ENCODE assay signal across 10 cellular contexts in the genomic region with DNA sequence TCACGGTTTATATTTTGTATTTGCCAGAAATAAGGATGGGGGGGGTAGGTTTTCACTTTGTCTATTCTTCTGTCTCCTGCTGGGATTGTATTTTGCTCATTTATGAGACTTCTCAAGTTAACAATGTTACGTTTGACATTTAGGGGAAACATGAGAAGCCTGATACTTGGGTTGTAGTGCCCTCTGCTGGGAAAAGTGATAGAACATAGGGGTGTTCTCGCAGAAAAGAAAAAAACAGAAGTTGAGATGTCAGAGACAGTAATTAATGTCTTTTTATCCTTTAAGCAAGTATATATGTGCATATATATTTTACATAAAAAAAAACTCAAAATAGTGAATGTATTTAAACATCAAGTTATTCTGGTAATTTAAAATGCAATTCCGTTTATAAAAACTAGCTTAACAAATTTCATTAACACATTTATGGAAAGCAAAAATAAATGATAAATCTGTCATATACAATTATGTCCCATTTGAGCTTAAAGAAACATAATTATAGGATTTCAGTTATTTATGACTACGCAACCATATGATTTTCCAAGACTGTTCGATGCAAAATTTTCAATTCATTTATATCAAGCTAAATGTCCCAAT. TPM values are rescaled to one million over a fixed set of nuclear protein-coding genes. Genes with fewer than 3 reads are reported as not detected.
A peak's percentile ranks its signal among the peaks of the same experiment; 100 is the strongest.
DNase-seq lines count a peak whose midpoint lies in the region; ATAC-seq lines count a peak whose summit lies in the region.
"Had no signal": no experiment of that assay in that cellular context is flagged by ENCODE, and none has a peak within 500 bp of the region (broad histone marks: within the 10 kb centered on the region; RNA-seq: fewer than 3 reads in every experiment).

No MANE protein-coding gene starts in this region.

- no peak overlapping the region for H3K27ac Mint-ChIP-seq in activated T-helper 2 cell treated with anti-CD3 and anti-CD28 coated beads, Interferon-gamma antibody, Interleukin-2, Interleukin-4, amounts not matched to agents 10 μg/mL and 5 μg/mL and 100 μg/mL, durations not matched to agents 14 hours and 24 hours and 36 hours
- H3K27ac Mint-ChIP-seq in immature natural killer cell, result no peak overlapping the region
- H3K27ac Mint-ChIP-seq in stimulated activated naive B cell treated with anti-CD40 and anti-IgM and Interleukin-4, amounts not matched to agents 10 μg/mL and 1 μg/mL and 100 μg/mL, for 72 hours, result no peak overlapping the region
- H3K27ac Mint-ChIP-seq: activated naive CD8-positive, alpha-beta T cell had no signal

- peak; percentile 61 for ATAC-seq in GM19025 (IDR thresholded peaks at IDR 0.05; ENCODE audit: low read depth, unreplicated experiment)
- ATAC-seq in HG03442 (IDR thresholded peaks at IDR 0.05; ENCODE audit: unreplicated experiment), result peak; percentile 85
- peak; percentile 72 to 79 for ATAC-seq in stimulated activated naive B cell treated with anti-CD40 and anti-IgM and Interleukin-4, amounts not matched to agents 10 μg/mL and 1 μg/mL and 100 μg/mL, for 72 hours (replicated peaks)
- no peak for ATAC-seq in GM21717 (IDR thresholded peaks at IDR 0.05; ENCODE audit: unreplicated experiment)

- H3K36me3 Mint-ChIP-seq in activated T-helper 2 cell treated with anti-CD3 and anti-CD28 coated beads, Interferon-gamma antibody, Interleukin-2, Interleukin-4, amounts not matched to agents 10 μg/mL and 5 μg/mL and 100 μg/mL, durations not matched to agents 14 hours and 24 hours and 36 hours (ENCODE audit: low read depth), result no peaks in the 10 kb centered on the region
- H3K36me3 Mint-ChIP-seq in immature natural killer cell, result no peaks in the 10 kb centered on the region
- no peaks in the 10 kb centered on the region for H3K36me3 Mint-ChIP-seq in stimulated activated naive B cell treated with anti-CD40 and anti-IgM and Interleukin-4, amounts not matched to agents 10 μg/mL and 1 μg/mL and 100 μg/mL, for 72 hours
- H3K36me3 Mint-ChIP-seq: activated naive CD8-positive, alpha-beta T cell had no signal

- H3K4me1 Mint-ChIP-seq in activated T-helper 2 cell treated with anti-CD3 and anti-CD28 coated beads, Interferon-gamma antibody, Interleukin-2, Interleukin-4, amounts not matched to agents 10 μg/mL and 5 μg/mL and 100 μg/mL, durations not matched to agents 14 hours and 24 hours and 36 hours (ENCODE audit: low read depth), result peaks cover 6% of the 10 kb centered on the region
- no peaks in the 10 kb centered on the region for H3K4me1 Mint-ChIP-seq in immature natural killer cell
- no peaks in the 10 kb centered on the region for H3K4me1 Mint-ChIP-seq in stimulated activated naive B cell treated with anti-CD40 and anti-IgM and Interleukin-4, amounts not matched to agents 10 μg/mL and 1 μg/mL and 100 μg/mL, for 72 hours

- DNase-seq in DMS153 treated with DMSO at 0.1 percent for 48 hours (lab: John Stamatoyannopoulos, UW; ENCODE audit: unreplicated experiment) (peak; percentile 54), NCI-H446 treated with DMSO at 0.1 percent for 48 hours (lab: John Stamatoyannopoulos, UW) (peak; percentile 16), immature natural killer cell (peak; percentile 9 to 31 (median 30))
- peak; percentile 18 for DNase-seq in activated T-helper 2 cell treated with anti-CD3 and anti-CD28 coated beads, Interferon-gamma antibody, Interleukin-2, Interleukin-4, amounts not matched to agents 10 μg/mL and 5 μg/mL and 100 μg/mL, durations not matched to agents 14 hours and 24 hours and 36 hours (ENCODE audit: low spot score)
- peak; percentile 26 for DNase-seq in stimulated activated naive B cell treated with anti-CD40 and anti-IgM and Interleukin-4, amounts not matched to agents 10 μg/mL and 1 μg/mL and 100 μg/mL, for 72 hours

- H3K9me3 Mint-ChIP-seq in activated T-helper 2 cell treated with anti-CD3 and anti-CD28 coated beads, Interferon-gamma antibody, Interleukin-2, Interleukin-4, amounts not matched to agents 10 μg/mL and 5 μg/mL and 100 μg/mL, durations not matched to agents 14 hours and 24 hours and 36 hours, result no peaks in the 10 kb centered on the region
- no peaks in the 10 kb centered on the region for H3K9me3 Mint-ChIP-seq in immature natural killer cell
- H3K9me3 Mint-ChIP-seq in stimulated activated naive B cell treated with anti-CD40 and anti-IgM and Interleukin-4, amounts not matched to agents 10 μg/mL and 1 μg/mL and 100 μg/mL, for 72 hours, result no peaks in the 10 kb centered on the region
- H3K9me3 Mint-ChIP-seq: stimulated activated naive CD8-positive, alpha-beta T cell treated with anti-CD3 and anti-CD28 coated beads, Interleukin-15, Interleukin-2, amounts not matched to agents 100 ng/mL and 50 ng/mL, for 24 hours had no signal

- H3K27me3 Mint-ChIP-seq in activated T-helper 2 cell treated with anti-CD3 and anti-CD28 coated beads, Interferon-gamma antibody, Interleukin-2, Interleukin-4, amounts not matched to agents 10 μg/mL and 5 μg/mL and 100 μg/mL, durations not matched to agents 14 hours and 24 hours and 36 hours (ENCODE audit: low read depth), result peaks cover 4% of the 10 kb centered on the region
- H3K27me3 Mint-ChIP-seq in immature natural killer cell (ENCODE audit: low read depth in 3 of 3), result peaks cover 0 to 2% (median 1%) of the 10 kb centered on the region in 3 donors
- peaks cover 7 to 14% of the 10 kb centered on the region in 2 donors for H3K27me3 Mint-ChIP-seq in stimulated activated naive B cell treated with anti-CD40 and anti-IgM and Interleukin-4, amounts not matched to agents 10 μg/mL and 1 μg/mL and 100 μg/mL, for 72 hours

- intact Hi-C loops in activated T-helper 2 cell treated with anti-CD3 and anti-CD28 coated beads, Interferon-gamma antibody, Interleukin-2, Interleukin-4, amounts not matched to agents 10 μg/mL and 5 μg/mL and 100 μg/mL, durations not matched to agents 14 hours and 24 hours and 36 hours (cut with micrococcal nuclease), result loop anchor here (1.0 to 10.0 kb wide), 5 partner anchors 187 to 626 kb away; a partner anchor contains a TSS

- no peak overlapping the region for H3K4me3 Mint-ChIP-seq in activated T-helper 2 cell treated with anti-CD3 and anti-CD28 coated beads, Interferon-gamma antibody, Interleukin-2, Interleukin-4, amounts not matched to agents 10 μg/mL and 5 μg/mL and 100 μg/mL, durations not matched to agents 14 hours and 24 hours and 36 hours (ENCODE audit: low read depth)
- no peak overlapping the region for H3K4me3 Mint-ChIP-seq in immature natural killer cell
- H3K4me3 Mint-ChIP-seq in stimulated activated naive B cell treated with anti-CD40 and anti-IgM and Interleukin-4, amounts not matched to agents 10 μg/mL and 1 μg/mL and 100 μg/mL, for 72 hours, result no peak overlapping the region
- H3K4me3 Mint-ChIP-seq: activated naive CD8-positive, alpha-beta T cell; stimulated activated naive CD8-positive, alpha-beta T cell treated with anti-CD3 and anti-CD28 coated beads, Interleukin-15, Interleukin-2, amounts not matched to agents 100 ng/mL and 50 ng/mL, for 24 hours had no signal

RNA-seq across cellular contexts. Expression of a gene that starts 46.0 kb away (rescaled TPM):
- not detected in 2 replicates for total RNA-seq in activated T-helper 2 cell treated with anti-CD3 and anti-CD28 coated beads, Interferon-gamma antibody, Interleukin-2, Interleukin-4, amounts not matched to agents 10 μg/mL and 5 μg/mL and 100 μg/mL, durations not matched to agents 14 hours and 24 hours and 36 hours
- polyA plus RNA-seq in immature natural killer cell, result not detected
